ENCODE assay signal across 11 cellular contexts in genomic region chr1:219090618-219091017, GRCh38.
DNase-seq lines count a peak whose midpoint lies in the region; ATAC-seq and FAIRE-seq lines count a peak whose summit lies in the region.
"Had no signal": no experiment of that assay in that cellular context is flagged by ENCODE, and none has a peak within 500 bp of the region (broad histone marks: within the 10 kb centered on the region; RNA-seq: fewer than 3 reads in every experiment).

No MANE protein-coding gene starts in this region.

- peak; percentile 81 for ATAC-seq in GM19043 (IDR thresholded peaks at IDR 0.05; ENCODE audit: low read depth, unreplicated experiment)
- ATAC-seq in HG02852 (IDR thresholded peaks at IDR 0.05; ENCODE audit: unreplicated experiment): peak; percentile 63
- ATAC-seq: HepG2, Panc1 had no signal

- 67 to 97% (median 76%) methylated on average over 1 of the region's 1 CpG for WGBS in small intestine, 3 donors

- no peak overlapping the region for H3K4me3 Mint-ChIP-seq in activated T-cell treated with anti-CD3 and anti-CD28 coated beads, Interleukin-2, amount 50 U/mL, for 24 hours

- peak; percentile 49 for DNase-seq in KBM-7
- DNase-seq in small intestine: no peak
- DNase-seq in RKO (ENCODE audit: low spot score): no peak
- DNase-seq in SK-N-DZ (ENCODE audit: low spot score): no peak
- DNase-seq in activated T-cell treated with anti-CD3 and anti-CD28 coated beads, Interleukin-2, amount 50 U/mL, for 24 hours: no peak
- DNase-seq in hypothalamus (lab: John Stamatoyannopoulos, UW): no peak
- DNase-seq: head of caudate nucleus had no signal

- no peak overlapping the region for H3K27ac Mint-ChIP-seq in activated T-cell treated with anti-CD3 and anti-CD28 coated beads, Interleukin-2, amount 50 U/mL, for 24 hours

- no peaks in the 10 kb centered on the region for H3K4me1 Mint-ChIP-seq in activated T-cell treated with anti-CD3 and anti-CD28 coated beads, Interleukin-2, amount 50 U/mL, for 24 hours (ENCODE audit: low read depth)

- peak; percentile 61 for FAIRE-seq in small intestine (lab: Jason Lieb, UNC)
- FAIRE-seq: HepG2 had no signal

- no peaks in the 10 kb centered on the region for H3K36me3 ChIP-seq in small intestine (ENCODE audit: control insufficient read depth in 2 of 2, insufficient read depth in 2 of 2, low read length in 2 of 2)

- H3K27me3 Mint-ChIP-seq in activated T-cell treated with anti-CD3 and anti-CD28 coated beads, Interleukin-2, amount 50 U/mL, for 24 hours: no peaks in the 10 kb centered on the region

- H3K27ac ChIP-seq in small intestine (ENCODE audit: low read depth in 1 of 2, low read length in 1 of 2): no peak overlapping the region

- H3K4me3 ChIP-seq in small intestine (ENCODE audit: low read depth in 1 of 2, low read length in 2 of 2): no peak overlapping the region

- in situ Hi-C loops in KBM-7 (cut with MboI; ENCODE audit: low pct_unique_long_range_greater_than_20kb, low sequenced_read_pairs): no loop called here

- H3K4me1 ChIP-seq in small intestine (ENCODE audit: control insufficient read depth in 2 of 2, insufficient read depth in 1 of 2, low read depth in 1 of 2, low read length in 1 of 2): no peaks in the 10 kb centered on the region

- no peaks in the 10 kb centered on the region for H3K27me3 ChIP-seq in small intestine (ENCODE audit: control insufficient read depth in 2 of 2, insufficient read depth in 2 of 2, low read length in 2 of 2)

- H3K9me3 ChIP-seq in small intestine (ENCODE audit: control insufficient read depth, low read depth): no peaks in the 10 kb centered on the region

- H3K36me3 Mint-ChIP-seq in activated T-cell treated with anti-CD3 and anti-CD28 coated beads, Interleukin-2, amount 50 U/mL, for 24 hours (ENCODE audit: low read depth): no peaks in the 10 kb centered on the region

- no peaks in the 10 kb centered on the region for H3K9me3 Mint-ChIP-seq in activated T-cell treated with anti-CD3 and anti-CD28 coated beads, Interleukin-2, amount 50 U/mL, for 24 hours
